Comparison of ENCODE assay signal across 8 cellular contexts in genomic region chr18:11689972-11690570, GRCh38. TPM values are rescaled to one million over a fixed set of nuclear protein-coding genes. Genes with fewer than 3 reads are reported as not detected.
DNase-seq lines count a peak whose midpoint lies in the region; ATAC-seq and TF ChIP-seq lines count a peak whose summit lies in the region.

No MANE protein-coding gene starts in this region.

- ATAC-seq in HG03108 (IDR thresholded peaks at IDR 0.05; ENCODE audit: unreplicated experiment): no peak

- intact Hi-C loops in cardiac septum (cut with DNase I): no loop called here

- H3K4me1 ChIP-seq in cardiac muscle cell (ENCODE audit: low read depth) (no peaks in the 10 kb centered on the region), SJSA1 (replicated peaks) (peaks cover 15% of the 10 kb centered on the region)

- H3K27ac ChIP-seq in cardiac muscle cell (no peak overlapping the region), SJSA1 (no peak overlapping the region)

- no peak for TF ChIP-seq CTCF in cardiac muscle cell (IDR thresholded peaks at IDR 0.05; ENCODE audit: low read depth, low read length)

- H3K36me3 ChIP-seq in cardiac muscle cell (no peaks in the 10 kb centered on the region), SJSA1 (no peaks in the 10 kb centered on the region)

- H3K9me3 ChIP-seq in cardiac muscle cell (ENCODE audit: low read depth): no peaks in the 10 kb centered on the region
- peaks cover 2% of the 10 kb centered on the region; the same call in 1 of the 2 replicates for H3K9me3 ChIP-seq in SJSA1 (replicated peaks)

- H3K27me3 ChIP-seq in cardiac muscle cell (peaks cover 8% of the 10 kb centered on the region), SJSA1 (replicated peaks) (peaks cover 40% of the 10 kb centered on the region)

- peak in 1 of 2 donors; percentile 2 for DNase-seq in cardiac muscle cell (ENCODE audit: low read depth in 1 of 2, low spot score in 1 of 2)
- no peak for DNase-seq in cardiac septum (ENCODE audit: low spot score)
- peak in 1 of 2 experiments; percentile 14 for DNase-seq in SJSA1 (ENCODE audit: low read depth in 1 of 2, low spot score in 2 of 2)
- DNase-seq in foreskin melanocyte: peak; percentile 12
- peak; percentile 19 for DNase-seq in renal cortical epithelial cell (ENCODE audit: low read depth)
- DNase-seq in central memory CD4-positive, alpha-beta T cell: no peak
- DNase-seq in NCI-H1694 (lab: John Stamatoyannopoulos, UW): no peak

- peak overlapping the region; percentile 44 for H3K4me3 ChIP-seq in cardiac muscle cell
- peak overlapping the region; percentile 31 for H3K4me3 ChIP-seq in SJSA1

RNA-seq across cellular contexts. Expression of gene GNAL, which starts 1.0 kb away (rescaled TPM):
- total RNA-seq in cardiac muscle cell (10.4 and 13.3 TPM in 2 replicates), cardiac septum (1.1 TPM), renal cortical epithelial cell (0.87 and 0.94 TPM in 2 replicates)
- 9.3 and 10.6 TPM in 2 replicates for polyA plus RNA-seq in cardiac muscle cell
- total RNA-seq in SJSA1 (2014; rRNA removed; shearing (Covaris generic)): 1.9 and 5.5 TPM in 2 replicates

Comparison
In these comparisons a context has a peak if more than half of its experiments do, and no peak if none do; other contexts are left out.
1. DNase-seq: peak in foreskin melanocyte (single experiment) and renal cortical epithelial cell (single experiment); none in cardiac septum (single experiment), central memory CD4-positive, alpha-beta T cell (single experiment) and NCI-H1694 (single experiment).